ENCODE assay signal across 6 cellular contexts in genomic region chr9:73655831-73656230, GRCh38.
"Had no signal": no experiment of that assay in that cellular context is flagged by ENCODE, and none has a peak within 500 bp of the region (broad histone marks: within the 10 kb centered on the region; RNA-seq: fewer than 3 reads in every experiment).

No MANE protein-coding gene starts in this region.

- DNase-seq: GOT3, H9, HCEC 1CT, KG1 had no signal

- FAIRE-seq: H54 had no signal

- H3K27ac ChIP-seq: HL-60 had no signal
